Comparison of ENCODE assay signal across 2 cellular contexts in genomic region chr6:148345578-148345977, GRCh38.
TF ChIP-seq lines count a peak whose summit lies in the region.

No MANE protein-coding gene starts in this region.

TF ChIP-seq in HepG2, 621 proteins besides CTCF, POLR2A, EP300 and RAD21:
- TF ChIP-seq ZNF253 (CRISPR knock-in tag; IDR thresholded peaks at IDR 0.05; ENCODE audit: borderline replicate concordance) (no peak), THAP8 (CRISPR knock-in tag; IDR thresholded peaks at IDR 0.05; ENCODE audit: borderline replicate concordance) (no peak), MATR3 (CRISPR knock-in tag; IDR thresholded peaks at IDR 0.05) (no peak), ZNF850 (CRISPR knock-in tag; conservative IDR thresholded peaks at IDR 0.05) (no peak), HDAC2 (CRISPR knock-in tag; IDR thresholded peaks at IDR 0.05) (no peak)
- TF ChIP-seq, protein P1, sequence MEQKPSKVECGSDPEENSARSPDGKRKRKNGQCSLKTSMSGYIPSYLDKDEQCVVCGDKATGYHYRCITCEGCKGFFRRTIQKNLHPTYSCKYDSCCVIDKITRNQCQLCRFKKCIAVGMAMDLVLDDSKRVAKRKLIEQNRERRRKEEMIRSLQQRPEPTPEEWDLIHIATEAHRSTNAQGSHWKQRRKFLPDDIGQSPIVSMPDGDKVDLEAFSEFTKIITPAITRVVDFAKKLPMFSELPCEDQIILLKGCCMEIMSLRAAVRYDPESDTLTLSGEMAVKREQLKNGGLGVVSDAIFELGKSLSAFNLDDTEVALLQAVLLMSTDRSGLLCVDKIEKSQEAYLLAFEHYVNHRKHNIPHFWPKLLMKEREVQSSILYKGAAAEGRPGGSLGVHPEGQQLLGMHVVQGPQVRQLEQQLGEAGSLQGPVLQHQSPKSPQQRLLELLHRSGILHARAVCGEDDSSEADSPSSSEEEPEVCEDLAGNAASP (CRISPR knock-in tag; IDR thresholded peaks at IDR 0.05; ENCODE audit: borderline replicate concordance), result no peak

TF ChIP-seq in endothelial cell of umbilical vein, 7 proteins besides CTCF, POLR2A, EP300 and RAD21:
- TF ChIP-seq FOS (IDR thresholded peaks at IDR 0.05; ENCODE audit: borderline replicate concordance, insufficient read depth, low read length), result no peak
- no peak for TF ChIP-seq GATA2 (IDR thresholded peaks at IDR 0.05; ENCODE audit: insufficient read depth, insufficient read length, low read depth, low read length)
- TF ChIP-seq MAX (IDR thresholded peaks at IDR 0.05; ENCODE audit: insufficient read depth, insufficient read length), result no peak
- no peak for TF ChIP-seq MYC (IDR thresholded peaks at IDR 0.05; ENCODE audit: low read depth, low read length)
- no peak for TF ChIP-seq EZH2 (IDR thresholded peaks at IDR 0.05; ENCODE audit: borderline replicate concordance, low read depth, low read length, severe bottlenecking)
- no peak for TF ChIP-seq JUN (IDR thresholded peaks at IDR 0.05; ENCODE audit: borderline replicate concordance, insufficient read depth, insufficient read length, low read depth)
- TF ChIP-seq POLR2AphosphoS5 (IDR thresholded peaks at IDR 0.05; ENCODE audit: insufficient read depth, low read depth, low read length), result no peak
